8 cellular contexts compared by ENCODE assay signal in genomic region chr15:90929709-90930019, GRCh38. TPM values are rescaled to one million over a fixed set of nuclear protein-coding genes. Genes with fewer than 3 reads are reported as not detected.
DNase-seq lines count a peak whose midpoint lies in the region; ATAC-seq, FAIRE-seq and TF ChIP-seq lines count a peak whose summit lies in the region.

No MANE protein-coding gene starts in this region.

- H3K79me2 ChIP-seq in PC-9 (ENCODE audit: low read depth) (no peaks in the 10 kb centered on the region; the same call in 1 of the 2 replicates), endothelial cell of umbilical vein (ENCODE audit: control insufficient read depth, insufficient read depth, low read length) (no peaks in the 10 kb centered on the region)

- CTCF ChIA-PET in PC-9 (lab: Charles Lee), result interaction anchor here (0.6 kb wide), 1 partner anchor 11 kb away, joined by 3 read pairs; no protein-coding TSS in a partner anchor
- CTCF ChIA-PET in endothelial cell of umbilical vein (lab: Charles Lee), result interaction anchor here (1.3 to 8.1 kb wide), 5 partner anchors 8 to 281 kb away, joined by 4 to 66 read pairs (median 31); partner anchors contain the start of genes MAN2A2 and RCCD1

- DNase-seq in PC-9 (no peak), endothelial cell of umbilical vein (ENCODE audit: low read depth, low spot score) (no peak), sciatic nerve (ENCODE audit: low spot score) (no peak), HPDE6-E6E7 (ENCODE audit: extremely low spot score) (no peak), middle frontal gyrus (ENCODE audit: extremely low spot score, low spot score) (no peak), iPS-NIHi7 (ENCODE audit: extremely low spot score) (no peak)

- H2AFZ ChIP-seq in PC-9, result peak overlapping the region; percentile 92
- H2AFZ ChIP-seq in endothelial cell of umbilical vein (ENCODE audit: low read depth, low read length), result peak overlapping the region; percentile 80

- H3F3A ChIP-seq in PC-9 (ENCODE audit: insufficient read depth, low read depth), result peaks cover 13% of the 10 kb centered on the region; the same call in 1 of the 2 replicates

- intact Hi-C loops in PC-9 (cut with micrococcal nuclease; ENCODE audit: unreplicated experiment) (loop anchor here (2.0 to 10.0 kb wide), 5 partner anchors 27 to 827 kb away; partner anchors contain the start of genes BLM, IDH2 and MAN2A2), endothelial cell of umbilical vein (cut with micrococcal nuclease) (loop anchor here (5.0 kb wide), 1 partner anchor 427 kb away; no protein-coding TSS in a partner anchor), sciatic nerve (cut with DNase I) (no loop called here)

- H3K9me2 ChIP-seq in PC-9 (ENCODE audit: insufficient read depth), result no peaks in the 10 kb centered on the region

- peak overlapping the region; percentile 88 for H3K4me3 ChIP-seq in PC-9
- peak overlapping the region; percentile 43 to 67 (median 49) for H3K4me3 ChIP-seq in endothelial cell of umbilical vein (replicated peaks in 1 of 3; ENCODE audit: insufficient read depth in 1 of 3, low read depth in 1 of 3, low read length in 3 of 3)

- H4K20me1 ChIP-seq in PC-9 (ENCODE audit: insufficient read depth) (no peaks in the 10 kb centered on the region), endothelial cell of umbilical vein (replicated peaks; ENCODE audit: control insufficient read depth, extremely low read depth, insufficient read depth, low read length) (no peaks in the 10 kb centered on the region)

- no peak for FAIRE-seq in endothelial cell of umbilical vein (lab: Jason Lieb, UNC)

- H3K27ac ChIP-seq in PC-9 (peak overlapping the region; percentile 60), endothelial cell of umbilical vein (ENCODE audit: insufficient read depth, low read depth, low read length) (peak overlapping the region; percentile 67)

- no peaks in the 10 kb centered on the region for H3K36me3 ChIP-seq in ES-I3 (ENCODE audit: insufficient read depth, low read length)
- no peaks in the 10 kb centered on the region for H3K36me3 ChIP-seq in PC-9 (ENCODE audit: low read depth)
- H3K36me3 ChIP-seq in endothelial cell of umbilical vein (ENCODE audit: control insufficient read depth in 2 of 2, extremely low read depth in 1 of 2, insufficient read depth in 2 of 2, low read length in 2 of 2), result no peaks in the 10 kb centered on the region

- dilution Hi-C loops in endothelial cell of umbilical vein (cut with MboI; ENCODE audit: extremely low pct_ligation_motif_present, low sequenced_read_pairs), result no loop called here

- H3K4me1 ChIP-seq in ES-I3 (ENCODE audit: insufficient read depth, low read length), result no peaks in the 10 kb centered on the region
- peaks cover 28% of the 10 kb centered on the region for H3K4me1 ChIP-seq in PC-9 (replicated peaks; ENCODE audit: insufficient read depth)
- peaks cover 19% of the 10 kb centered on the region for H3K4me1 ChIP-seq in endothelial cell of umbilical vein (ENCODE audit: control insufficient read depth, extremely low read depth, insufficient read depth, low read length)

- H3K9me3 ChIP-seq in ES-I3 (ENCODE audit: control insufficient read depth, insufficient read depth, low read length) (no peaks in the 10 kb centered on the region), PC-9 (ENCODE audit: insufficient read depth, low read depth) (no peaks in the 10 kb centered on the region), endothelial cell of umbilical vein (replicated peaks; ENCODE audit: control insufficient read depth, insufficient read depth, low read length) (no peaks in the 10 kb centered on the region)

- H3K9me1 ChIP-seq in endothelial cell of umbilical vein (replicated peaks; ENCODE audit: control insufficient read depth, extremely low read depth, insufficient read depth, low read length), result no peaks in the 10 kb centered on the region

- no peak for TF ChIP-seq POLR2A in endothelial cell of umbilical vein (IDR thresholded peaks at IDR 0.05; ENCODE audit: low read depth, low read length)

- H3K27me3 ChIP-seq in PC-9 (ENCODE audit: insufficient read depth, low read depth) (no peaks in the 10 kb centered on the region), endothelial cell of umbilical vein (ENCODE audit: control insufficient read depth in 2 of 2, insufficient read depth in 2 of 2, low read length in 2 of 2) (no peaks in the 10 kb centered on the region)

- BruUV-seq in PC-9 (replicated peaks; lab: Mats Ljungman, UMichigan) (no TSS peak), endothelial cell of umbilical vein (replicated peaks; lab: Mats Ljungman, UMichigan) (TSS peak; percentile 54)

- H3K9ac ChIP-seq in ES-I3 (ENCODE audit: low read depth, low read length) (peak overlapping the region; percentile 62; the same call in 1 of the 2 replicates), endothelial cell of umbilical vein (replicated peaks; ENCODE audit: extremely low read depth, insufficient read depth, low read length) (peak overlapping the region; percentile 70)

- ATAC-seq in sciatic nerve (peak; percentile 0), GM18498 (IDR thresholded peaks at IDR 0.05; ENCODE audit: unreplicated experiment) (no peak)

- POLR2A ChIA-PET in PC-9 (lab: Charles Lee; ENCODE audit: unreplicated experiment) (interaction anchor here (0.7 kb wide), 1 partner anchor 59 kb away, joined by 5 read pairs; no protein-coding TSS in a partner anchor), endothelial cell of umbilical vein (lab: Charles Lee) (no interaction called here)

- TF ChIP-seq CTCF in PC-9 (conservative IDR thresholded peaks at IDR 0.05) (no peak), endothelial cell of umbilical vein (IDR thresholded peaks at IDR 0.05; ENCODE audit: extremely low read depth in 1 of 2, insufficient read depth in 1 of 2, low read depth in 1 of 2, low read length in 2 of 2) (no peak)

- peak overlapping the region; percentile 73 for H3K4me2 ChIP-seq in PC-9
- H3K4me2 ChIP-seq in endothelial cell of umbilical vein (ENCODE audit: insufficient read depth, low read length), result peak overlapping the region; percentile 86

TF ChIP-seq in endothelial cell of umbilical vein, 7 proteins besides CTCF, POLR2A, EP300 and RAD21 (continues in another document):
- TF ChIP-seq GATA2 (IDR thresholded peaks at IDR 0.05; ENCODE audit: insufficient read depth, insufficient read length, low read depth, low read length), result no peak

RNA-seq across cellular contexts. Expression of gene HDDC3, which starts 2.7 kb away (rescaled TPM):
- 18.1 and 20.9 TPM in 2 replicates for total RNA-seq in PC-9 (2021)
- total RNA-seq in endothelial cell of umbilical vein, result 12.3 and 16.0 TPM in 2 replicates
- polyA plus RNA-seq in endothelial cell of umbilical vein, result 20.2 and 21.8 TPM in 2 replicates
- 18.9 and 19.0 TPM in 2 replicates for polyA plus RNA-seq in endothelial cell of umbilical vein (2011; cell fraction: cytosol; rRNA removed)
- polyA plus RNA-seq in endothelial cell of umbilical vein (2011; cell fraction: nucleus; rRNA removed), result 10.1 and 11.8 TPM in 2 replicates
- polyA plus RNA-seq in endothelial cell of umbilical vein (2012), result 13.1 and 15.1 TPM in 2 replicates
- polyA minus RNA-seq in endothelial cell of umbilical vein, result 12.8 TPM in 2 replicates
- 13.5 TPM for polyA minus RNA-seq in endothelial cell of umbilical vein (2011; cell fraction: cytosol; rRNA and poly(A)+ RNA removed)
- polyA minus RNA-seq in endothelial cell of umbilical vein (2011; cell fraction: nucleus; rRNA and poly(A)+ RNA removed), result 3.1 and 3.9 TPM in 2 replicates
- total RNA-seq in sciatic nerve, result 12.7 TPM

RNA-seq across cellular contexts. Expression of gene UNC45A, which starts 5.4 kb away (rescaled TPM):
- 81.8 and 86.0 TPM in 2 replicates for total RNA-seq in PC-9 (2021)
- total RNA-seq in endothelial cell of umbilical vein, result 106 and 108 TPM in 2 replicates
- 103 and 111 TPM in 2 replicates for polyA plus RNA-seq in endothelial cell of umbilical vein
- polyA plus RNA-seq in endothelial cell of umbilical vein (2011; cell fraction: cytosol; rRNA removed), result 85.2 and 85.7 TPM in 2 replicates
- polyA plus RNA-seq in endothelial cell of umbilical vein (2011; cell fraction: nucleus; rRNA removed), result 175 and 176 TPM in 2 replicates
- 80.0 and 83.1 TPM in 2 replicates for polyA plus RNA-seq in endothelial cell of umbilical vein (2012)
- polyA minus RNA-seq in endothelial cell of umbilical vein, result 108 and 130 TPM in 2 replicates
- polyA minus RNA-seq in endothelial cell of umbilical vein (2011; cell fraction: cytosol; rRNA and poly(A)+ RNA removed), result 56.5 TPM
- 45.1 and 71.0 TPM in 2 replicates for polyA minus RNA-seq in endothelial cell of umbilical vein (2011; cell fraction: nucleus; rRNA and poly(A)+ RNA removed)
- total RNA-seq in sciatic nerve, result 56.8 TPM

RNA-seq across cellular contexts. Expression of gene RCCD1, which starts 25.0 kb away (rescaled TPM):
- total RNA-seq in PC-9 (2021) (51.4 and 51.5 TPM in 2 replicates), endothelial cell of umbilical vein (13.3 and 15.3 TPM in 2 replicates), sciatic nerve (12.4 TPM)
- polyA plus RNA-seq in endothelial cell of umbilical vein, result 7.7 and 8.8 TPM in 2 replicates
- polyA plus RNA-seq in endothelial cell of umbilical vein (2011; cell fraction: cytosol; rRNA removed), result 8.2 and 10.1 TPM in 2 replicates
- polyA plus RNA-seq in endothelial cell of umbilical vein (2011; cell fraction: nucleus; rRNA removed), result 34.0 and 38.4 TPM in 2 replicates
- 8.9 and 9.4 TPM in 2 replicates for polyA plus RNA-seq in endothelial cell of umbilical vein (2012)
- 5.9 and 6.5 TPM in 2 replicates for polyA minus RNA-seq in endothelial cell of umbilical vein
- polyA minus RNA-seq in endothelial cell of umbilical vein (2011; cell fraction: cytosol; rRNA and poly(A)+ RNA removed), result 19.8 TPM
- polyA minus RNA-seq in endothelial cell of umbilical vein (2011; cell fraction: nucleus; rRNA and poly(A)+ RNA removed), result 4.4 and 6.0 TPM in 2 replicates

RNA-seq across cellular contexts. Expression of gene MAN2A2, which starts 26.6 kb away (rescaled TPM):
- total RNA-seq in PC-9 (2021) (26.4 and 27.1 TPM in 2 replicates), endothelial cell of umbilical vein (52.1 and 60.9 TPM in 2 replicates), sciatic nerve (150 TPM)
- polyA plus RNA-seq in endothelial cell of umbilical vein, result 77.7 and 106 TPM in 2 replicates
- 44.3 and 51.6 TPM in 2 replicates for polyA plus RNA-seq in endothelial cell of umbilical vein (2011; cell fraction: cytosol; rRNA removed)
- polyA plus RNA-seq in endothelial cell of umbilical vein (2011; cell fraction: nucleus; rRNA removed), result 343 and 437 TPM in 2 replicates
- 26.6 and 30.2 TPM in 2 replicates for polyA plus RNA-seq in endothelial cell of umbilical vein (2012)
- polyA minus RNA-seq in endothelial cell of umbilical vein, result 117 and 125 TPM in 2 replicates
- 28.1 TPM for polyA minus RNA-seq in endothelial cell of umbilical vein (2011; cell fraction: cytosol; rRNA and poly(A)+ RNA removed)
- polyA minus RNA-seq in endothelial cell of umbilical vein (2011; cell fraction: nucleus; rRNA and poly(A)+ RNA removed), result 75.6 and 91.6 TPM in 2 replicates

RNA-seq across cellular contexts. Expression of gene FES, which starts 45.4 kb away (rescaled TPM):
- total RNA-seq in PC-9 (2021) (2.1 and 3.8 TPM in 2 replicates), endothelial cell of umbilical vein (51.0 and 58.1 TPM in 2 replicates), sciatic nerve (44.8 TPM)
- polyA plus RNA-seq in endothelial cell of umbilical vein, result 41.5 and 55.7 TPM in 2 replicates
- polyA plus RNA-seq in endothelial cell of umbilical vein (2011; cell fraction: cytosol; rRNA removed), result 18.9 and 25.9 TPM in 2 replicates
- 161 and 177 TPM in 2 replicates for polyA plus RNA-seq in endothelial cell of umbilical vein (2011; cell fraction: nucleus; rRNA removed)
- polyA plus RNA-seq in endothelial cell of umbilical vein (2012), result 27.7 and 29.2 TPM in 2 replicates
- 30.5 and 44.9 TPM in 2 replicates for polyA minus RNA-seq in endothelial cell of umbilical vein
- not detected for polyA minus RNA-seq in endothelial cell of umbilical vein (2011; cell fraction: cytosol; rRNA and poly(A)+ RNA removed)
- 38.1 and 49.3 TPM in 2 replicates for polyA minus RNA-seq in endothelial cell of umbilical vein (2011; cell fraction: nucleus; rRNA and poly(A)+ RNA removed)
